Comparison of ENCODE assay signal across 8 cellular contexts in genomic region chr20:46363874-46364669, GRCh38. TPM values are rescaled to one million over a fixed set of nuclear protein-coding genes. Genes with fewer than 3 reads are reported as not detected.
A peak's percentile ranks its signal among the peaks of the same experiment; 100 is the strongest.
DNase-seq lines count a peak whose midpoint lies in the region; ATAC-seq, FAIRE-seq and TF ChIP-seq lines count a peak whose summit lies in the region.

No MANE protein-coding gene starts in this region.

- peak overlapping the region; percentile 63 for H2BK120ac ChIP-seq in neuronal stem cell (ENCODE audit: low read depth, low read length)

- no peak overlapping the region for H3K4ac ChIP-seq in neuronal stem cell (ENCODE audit: low read length)

- FAIRE-seq in frontal cortex (lab: Jason Lieb, UNC) = no peak

- peaks cover 18% of the 10 kb centered on the region for H3F3A ChIP-seq in GM23248 (ENCODE audit: insufficient read depth)

- H3K36me3 ChIP-seq in DND-41 (ENCODE audit: insufficient read depth, low read length) (peaks cover 71% of the 10 kb centered on the region), GM23248 (ENCODE audit: low read depth) (0 out of 2 replicates have a peak, but pooled peaks cover 5% of the 10 kb centered on the region), SJSA1 (peaks cover 81% of the 10 kb centered on the region), neuronal stem cell (replicated peaks in 1 of 2; ENCODE audit: control insufficient read depth in 2 of 2, insufficient read depth in 2 of 2, low read length in 2 of 2) (peaks cover 38 to 65% of the 10 kb centered on the region in 2 donors)

- H3K79me2 ChIP-seq in DND-41 (ENCODE audit: insufficient read depth, low read length) = peaks cover 47% of the 10 kb centered on the region
- peaks cover 48% of the 10 kb centered on the region for H3K79me2 ChIP-seq in GM23248 (ENCODE audit: insufficient read depth)

- H3K4me3 Mint-ChIP-seq in activated naive CD4-positive, alpha-beta T cell treated with anti-CD3 and anti-CD28 coated beads for 36 hours = peak overlapping the region; percentile 88

- CTCF ChIA-PET in activated naive CD4-positive, alpha-beta T cell treated with anti-CD3 and anti-CD28 coated beads for 36 hours (lab: Charles Lee) = interaction anchor here (0.7 to 2.2 kb wide), 4 partner anchors 15 to 395 kb away, joined by 3 to 16 read pairs (median 3); partner anchors contain the start of gene ELMO2

- peak overlapping the region; percentile 97 for H3K9ac ChIP-seq in DND-41 (ENCODE audit: low read depth, low read length)
- peak overlapping the region; percentile 100 for H3K9ac ChIP-seq in GM23248
- H3K9ac ChIP-seq in neuronal stem cell (ENCODE audit: low read depth, low read length, poor library complexity) = peak overlapping the region; percentile 95

- DNase-seq in DND-41 (peak; percentile 91), GM23248 (peak; percentile 95), LoVo (ENCODE audit: low spot score) (peak; percentile 85), SJSA1 (ENCODE audit: low read depth in 1 of 2, low spot score in 2 of 2) (peak; percentile 75 to 89), frontal cortex (ENCODE audit: low spot score in 2 of 2) (peak; percentile 92 to 95), neuronal stem cell (ENCODE audit: low spot score) (peak; percentile 82), stromal cell of bone marrow (ENCODE audit: low read depth) (peak; percentile 83)
- peak; percentile 87 for DNase-seq in activated naive CD4-positive, alpha-beta T cell treated with anti-CD3 and anti-CD28 coated beads for 36 hours

- H3K9me2 ChIP-seq in GM23248 (ENCODE audit: insufficient read depth) = no peaks in the 10 kb centered on the region

- H3K9me3 ChIP-seq in DND-41 (ENCODE audit: insufficient read depth, low read length, severe bottlenecking) (no peaks in the 10 kb centered on the region), GM23248 (ENCODE audit: low read depth) (no peaks in the 10 kb centered on the region), SJSA1 (replicated peaks) (peaks cover 3% of the 10 kb centered on the region; the same call in 1 of the 2 replicates), neuronal stem cell (replicated peaks in 1 of 2; ENCODE audit: control insufficient read depth in 2 of 2, insufficient read depth in 1 of 2, low read depth in 1 of 2, low read length in 2 of 2) (no peaks in the 10 kb centered on the region)

- peaks cover 80% of the 10 kb centered on the region for H3K4me1 Mint-ChIP-seq in activated naive CD4-positive, alpha-beta T cell treated with anti-CD3 and anti-CD28 coated beads for 36 hours (ENCODE audit: low read depth)

- H4K20me1 ChIP-seq in DND-41 (ENCODE audit: insufficient read depth, low read length) = peaks cover 42% of the 10 kb centered on the region
- no peaks in the 10 kb centered on the region for H4K20me1 ChIP-seq in GM23248 (ENCODE audit: insufficient read depth)

- in situ Hi-C loops in GM23248 (cut with MboI) = no loop called here

- H3K27ac ChIP-seq in DND-41 (ENCODE audit: low read length) = peak overlapping the region; percentile 92
- peak overlapping the region; percentile 99 for H3K27ac ChIP-seq in GM23248
- peak overlapping the region; percentile 99 for H3K27ac ChIP-seq in SJSA1
- peak overlapping the region; percentile 79 for H3K27ac ChIP-seq in neuronal stem cell (replicated peaks; ENCODE audit: low read length)

- H3K4me2 ChIP-seq in DND-41 (ENCODE audit: insufficient read depth, low read length) (peak overlapping the region; percentile 99), GM23248 (ENCODE audit: unreplicated experiment) (peak overlapping the region; percentile 98), neuronal stem cell (ENCODE audit: insufficient read depth, low read length, poor library complexity, severe bottlenecking) (peak overlapping the region; percentile 79)

- peak overlapping the region; percentile 72 for H2BK5ac ChIP-seq in neuronal stem cell (ENCODE audit: low read length)

- TF ChIP-seq CTCF in DND-41 (IDR thresholded peaks at IDR 0.05; ENCODE audit: borderline replicate concordance, extremely low read depth, low read length, poor library complexity, severe bottlenecking) = no peak

- peak overlapping the region; percentile 77 for H2BK15ac ChIP-seq in neuronal stem cell (ENCODE audit: low read length)

- peak; percentile 93 for ATAC-seq in DND-41 (ENCODE audit: insufficient read depth, low read depth)

- H3K79me1 ChIP-seq in neuronal stem cell (ENCODE audit: low read depth, low read length) = no peaks in the 10 kb centered on the region

- H3K14ac ChIP-seq in neuronal stem cell (ENCODE audit: low read length) = peak overlapping the region; percentile 90

- H3K36me3 Mint-ChIP-seq in activated naive CD4-positive, alpha-beta T cell treated with anti-CD3 and anti-CD28 coated beads for 36 hours (ENCODE audit: low read depth) = peaks cover 28% of the 10 kb centered on the region

- H2AK5ac ChIP-seq in neuronal stem cell (ENCODE audit: low read depth, low read length) = peak overlapping the region; percentile 62

- 1 to 2% methylated on average over 51 to 64 of the region's 64 CpGs for WGBS in GM23248 (ENCODE audit: low coverage in 1 of 2, low lambda C conversion rate in 2 of 2, missing lambda C conversion rate in 2 of 2), 2 experiments
- no CpG with 5 or more reads among the region's 64 CpGs for WGBS in neuronal stem cell (ENCODE audit: extremely low coverage in 2 of 2, insufficient read length in 2 of 2, insufficient replicate concordance in 1 of 2), 2 donors

- H4K8ac ChIP-seq in neuronal stem cell (ENCODE audit: low read depth, low read length) = no peak overlapping the region

- H3K27me3 ChIP-seq in DND-41 (ENCODE audit: insufficient read depth, low read length, poor library complexity) = no peaks in the 10 kb centered on the region
- no peaks in the 10 kb centered on the region for H3K27me3 ChIP-seq in GM23248 (replicated peaks; ENCODE audit: insufficient read depth)
- H3K27me3 ChIP-seq in SJSA1 (replicated peaks) = no peaks in the 10 kb centered on the region
- H3K27me3 ChIP-seq in neuronal stem cell (ENCODE audit: control insufficient read depth in 3 of 3, insufficient read depth in 3 of 3, low read depth in 1 of 3, low read length in 3 of 3) = no peaks in the 10 kb centered on the region

- H3K4me1 ChIP-seq in DND-41 (ENCODE audit: insufficient read depth, low read length) = peaks cover 37% of the 10 kb centered on the region
- H3K4me1 ChIP-seq in GM23248 (ENCODE audit: insufficient read depth) = peaks cover 22% of the 10 kb centered on the region
- peaks cover 10% of the 10 kb centered on the region for H3K4me1 ChIP-seq in SJSA1 (replicated peaks)
- peaks cover 5 to 11% of the 10 kb centered on the region in 2 donors for H3K4me1 ChIP-seq in neuronal stem cell (ENCODE audit: control insufficient read depth in 2 of 2, insufficient read depth in 1 of 2, low read depth in 1 of 2, low read length in 2 of 2)

- intact Hi-C loops in activated naive CD4-positive, alpha-beta T cell treated with anti-CD3 and anti-CD28 coated beads for 36 hours (cut with micrococcal nuclease) = loop anchor here (1.0 to 5.0 kb wide), 3 partner anchors 37 to 323 kb away; partner anchors contain the start of genes ELMO2 and TP53RK

- H4K91ac ChIP-seq in neuronal stem cell (ENCODE audit: low read depth, low read length, poor library complexity) = peak overlapping the region; percentile 75

- peak overlapping the region; percentile 95 for H3K18ac ChIP-seq in neuronal stem cell (ENCODE audit: low read length)

- no peak overlapping the region for H2BK12ac ChIP-seq in neuronal stem cell (ENCODE audit: low read length)

- peak overlapping the region; percentile 86 to 99 for H3K4me3 ChIP-seq in DND-41 (ENCODE audit: low read depth in 1 of 2, low read length in 2 of 2)
- peak overlapping the region; percentile 100 for H3K4me3 ChIP-seq in GM23248
- H3K4me3 ChIP-seq in SJSA1 = peak overlapping the region; percentile 99
- H3K4me3 ChIP-seq in neuronal stem cell (ENCODE audit: low read length in 2 of 2) = peak overlapping the region; percentile 90 to 95

- peak overlapping the region; percentile 86 for H3K27ac Mint-ChIP-seq in activated naive CD4-positive, alpha-beta T cell treated with anti-CD3 and anti-CD28 coated beads for 36 hours

- H3K27me3 Mint-ChIP-seq in activated naive CD4-positive, alpha-beta T cell treated with anti-CD3 and anti-CD28 coated beads for 36 hours (ENCODE audit: low read depth) = no peaks in the 10 kb centered on the region

- H3K23ac ChIP-seq in neuronal stem cell (ENCODE audit: low read depth, low read length, poor library complexity) = peak overlapping the region; percentile 86

- H2AFZ ChIP-seq in DND-41 (ENCODE audit: low read depth, low read length) (peak overlapping the region; percentile 98), GM23248 (peak overlapping the region; percentile 87), neuronal stem cell (ENCODE audit: low read length) (peak overlapping the region; percentile 95)

- H3K9me3 Mint-ChIP-seq in activated naive CD4-positive, alpha-beta T cell treated with anti-CD3 and anti-CD28 coated beads for 36 hours = no peaks in the 10 kb centered on the region

RNA-seq across cellular contexts. Expression of gene ELMO2, which starts 42.3 kb away (rescaled TPM):
- 51.1 and 57.9 TPM in 2 replicates for total RNA-seq in GM23248 (2014; rRNA removed; shearing (Covaris generic))
- polyA plus RNA-seq in GM23248 (2016; fragmentation: Nextera tagmentation; extraction: Ambion mirVana) = 38.4 and 41.5 TPM in 2 replicates
- total RNA-seq in SJSA1 (2014; rRNA removed; shearing (Covaris generic)) = 39.9 and 40.0 TPM in 2 replicates
- total RNA-seq in activated naive CD4-positive, alpha-beta T cell treated with anti-CD3 and anti-CD28 coated beads for 36 hours = 10 to 100 TPM; 76.8 to 81.0 TPM
- total RNA-seq in frontal cortex = 43.2 TPM
- polyA plus RNA-seq in neuronal stem cell (2013, experiment 1 of 2) = 34.2 TPM
- 32.1 TPM for polyA plus RNA-seq in neuronal stem cell (2013, experiment 2 of 2)

RNA-seq across cellular contexts. Expression of gene CDH22, which starts 55.8 kb away (rescaled TPM):
- total RNA-seq in GM23248 (2014; rRNA removed; shearing (Covaris generic)) = not detected in 2 replicates
- not detected in 2 replicates for polyA plus RNA-seq in GM23248 (2016; fragmentation: Nextera tagmentation; extraction: Ambion mirVana)
- not detected in 2 replicates for total RNA-seq in SJSA1 (2014; rRNA removed; shearing (Covaris generic))
- total RNA-seq in activated naive CD4-positive, alpha-beta T cell treated with anti-CD3 and anti-CD28 coated beads for 36 hours = under 1 TPM in 1 of 2 experiments, not detected in 1; 0.07 TPM
- total RNA-seq in frontal cortex = 2.0 TPM
- 0.20 TPM for polyA plus RNA-seq in neuronal stem cell (2013, experiment 1 of 2)
- 0.19 TPM for polyA plus RNA-seq in neuronal stem cell (2013, experiment 2 of 2)

Comparison
In these comparisons a context has a peak if more than half of its experiments do, and no peak if none do; other contexts are left out.
1. Peak in every context shown above with its lines: DNase-seq, ATAC-seq, H3K4me3 ChIP-seq and H3K27ac ChIP-seq.